26 cellular contexts compared by ENCODE assay signal in the genomic region with DNA sequence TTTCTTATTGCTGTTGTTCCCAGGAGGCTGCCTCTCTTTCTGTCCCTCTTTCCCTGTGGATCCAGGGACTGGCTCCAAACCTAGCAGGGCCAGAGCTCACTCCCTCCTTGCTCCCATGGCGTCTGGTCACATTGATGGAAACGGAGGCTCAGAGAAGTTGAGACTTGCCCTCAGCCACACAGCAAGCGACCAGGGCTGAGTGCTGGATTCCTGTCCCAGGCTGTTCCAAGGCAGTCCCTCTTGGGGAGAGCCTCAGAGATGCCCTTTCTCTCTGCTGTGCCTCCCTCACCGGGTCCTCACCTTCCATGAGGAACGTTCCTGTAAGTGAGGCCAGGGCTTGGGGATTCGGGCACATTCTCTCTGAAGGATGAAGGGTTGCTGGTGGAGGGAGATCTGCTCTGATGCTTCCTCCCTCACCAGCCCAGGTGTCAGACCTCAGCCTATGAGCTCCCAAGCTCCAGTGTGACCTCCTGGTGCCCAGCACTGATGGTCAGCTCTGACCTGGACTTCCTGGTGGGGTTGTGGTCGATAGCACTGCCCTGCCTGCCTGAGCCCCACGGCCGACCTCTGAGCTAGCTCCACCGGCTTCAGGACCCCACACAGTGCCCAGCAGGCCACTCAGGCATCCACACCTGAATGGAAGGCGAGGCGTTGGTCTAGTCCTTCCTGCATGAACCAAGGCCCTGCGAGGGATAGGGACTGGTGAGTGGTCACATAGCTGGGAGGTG. TPM values are rescaled to one million over a fixed set of nuclear protein-coding genes. Genes with fewer than 3 reads are reported as not detected.
DNase-seq lines count a peak whose midpoint lies in the region; ATAC-seq and TF ChIP-seq lines count a peak whose summit lies in the region.
"Had no signal": no experiment of that assay in that cellular context is flagged by ENCODE, and none has a peak within 500 bp of the region (broad histone marks: within the 10 kb centered on the region; RNA-seq: fewer than 3 reads in every experiment).

No MANE protein-coding gene starts in this region.

- H3K27me3 ChIP-seq in left ventricle myocardium inferior (ENCODE audit: low read depth) (no peaks in the 10 kb centered on the region), WERI-Rb-1 (ENCODE audit: insufficient read depth, low read depth, severe bottlenecking) (no peaks in the 10 kb centered on the region)
- H3K27me3 ChIP-seq: ovary, right atrium auricular region had no signal

- DNase-seq in left ventricle myocardium inferior (no peak), left cardiac atrium (no peak), WERI-Rb-1 (no peak), mesenteric fat pad (ENCODE audit: low spot score) (peak; percentile 83), ureter (ENCODE audit: low spot score) (peak; percentile 36), HuH-7 (ENCODE audit: low spot score) (no peak), DMS153 (lab: John Stamatoyannopoulos, UW) (no peak)
- DNase-seq: activated CD4-positive, alpha-beta T cell treated with anti-CD3 and anti-CD28 coated beads, Interleukin-2, amount 50 U/mL, for 4 hours; activated naive CD8-positive, alpha-beta T cell treated with anti-CD3 and anti-CD28 coated beads, Interleukin-2, amount 10 ng/mL, durations not matched to agents 7 days and 5 days; effector CD8-positive, alpha-beta T cell; HCEC 1CT; MV-4-11; NCI-H1694; NCI-H2171 treated with DMSO at 0.1 percent for 48 hours; NCI-H524 treated with DMSO at 0.1 percent for 48 hours; ovary; stimulated activated CD4-positive, alpha-beta T cell treated with anti-CD3 and anti-CD28 coated beads, Interleukin-12 subunit alpha, Interleukin-12 subunit beta, amount 100 ng/mL, for 4 hours; stimulated activated CD4-positive, alpha-beta T cell treated with anti-CD3 and anti-CD28 coated beads, Interleukin-4, amount 100 ng/mL, for 4 hours had no signal

- H3K9me3 ChIP-seq in left ventricle myocardium inferior (replicated peaks) (no peaks in the 10 kb centered on the region), WERI-Rb-1 (ENCODE audit: severe bottlenecking) (peaks cover 22% of the 10 kb centered on the region)
- H3K9me3 ChIP-seq: esophagus muscularis mucosa, ovary, right atrium auricular region had no signal

- intact Hi-C loops in left ventricle myocardium inferior (cut with micrococcal nuclease) = no loop called here
- intact Hi-C loops in left cardiac atrium (cut with DNase I) = no loop called here

- peaks cover 6% of the 10 kb centered on the region for H3K4me1 ChIP-seq in left ventricle myocardium inferior

- ATAC-seq in left cardiac atrium (no peak), HG02981 (IDR thresholded peaks at IDR 0.05; ENCODE audit: unreplicated experiment) (no peak)
- ATAC-seq: stimulated activated naive CD8-positive, alpha-beta T cell treated with anti-CD3 and anti-CD28 coated beads, Interleukin-15, amount 100 ng/mL, for 72 hours had no signal

- H3K27ac ChIP-seq in left ventricle myocardium inferior (replicated peaks) = peak overlapping the region; percentile 61
- H3K27ac ChIP-seq in WERI-Rb-1 = peak overlapping the region; percentile 100
- H3K27ac ChIP-seq: esophagus muscularis mucosa, KMS-11, ovary, right atrium auricular region had no signal

- H3K4me3 ChIP-seq in left ventricle myocardium inferior (no peak overlapping the region), WERI-Rb-1 (ENCODE audit: low read depth, low read length) (no peak overlapping the region)
- H3K4me3 ChIP-seq: esophagus muscularis mucosa, ovary, right atrium auricular region had no signal

- H3K36me3 ChIP-seq in left ventricle myocardium inferior = no peaks in the 10 kb centered on the region
- H3K36me3 ChIP-seq in WERI-Rb-1 = no peaks in the 10 kb centered on the region
- H3K36me3 ChIP-seq: esophagus muscularis mucosa, ovary, right atrium auricular region had no signal

- TF ChIP-seq CTCF in left ventricle myocardium inferior (IDR thresholded peaks at IDR 0.05; ENCODE audit: borderline replicate concordance) (no peak), WERI-Rb-1 (IDR thresholded peaks at IDR 0.05; ENCODE audit: low read depth, low read length) (no peak)

RNA-seq across cellular contexts. Expression of a gene that starts 26.8 kb away (rescaled TPM):
- total RNA-seq in left ventricle myocardium inferior (not detected), left cardiac atrium (not detected), mesenteric fat pad (not detected), ureter (not detected)
- total RNA-seq: activated naive CD8-positive, alpha-beta T cell treated with anti-CD3 and anti-CD28 coated beads, Interleukin-2, amount 10 ng/mL, durations not matched to agents 7 days and 5 days; cerebellum; esophagus muscularis mucosa; frontal cortex; lung microvascular endothelial cell; ovary; right atrium auricular region had no signal

RNA-seq across cellular contexts. Expression of a gene that starts 30.1 kb away (rescaled TPM):
- total RNA-seq in left ventricle myocardium inferior (not detected), left cardiac atrium (not detected), mesenteric fat pad (not detected), ureter (not detected)
- total RNA-seq: activated naive CD8-positive, alpha-beta T cell treated with anti-CD3 and anti-CD28 coated beads, Interleukin-2, amount 10 ng/mL, durations not matched to agents 7 days and 5 days; cerebellum; esophagus muscularis mucosa; frontal cortex; lung microvascular endothelial cell; right atrium auricular region had no signal

RNA-seq across cellular contexts. Expression of a gene that starts 54.0 kb away (rescaled TPM):
- total RNA-seq in left ventricle myocardium inferior (not detected), left cardiac atrium (not detected), mesenteric fat pad (not detected), ureter (not detected)
- total RNA-seq: activated naive CD8-positive, alpha-beta T cell treated with anti-CD3 and anti-CD28 coated beads, Interleukin-2, amount 10 ng/mL, durations not matched to agents 7 days and 5 days; cerebellum; esophagus muscularis mucosa; frontal cortex; lung microvascular endothelial cell; ovary; right atrium auricular region had no signal

Comparison
In these comparisons a context has a peak if more than half of its experiments do, and no peak if none do; other contexts are left out.
1. DNase-seq: peak in mesenteric fat pad (single experiment) and ureter (single experiment); none in left ventricle myocardium inferior (single experiment), left cardiac atrium (single experiment), WERI-Rb-1 (single experiment), HuH-7 (single experiment) and DMS153 (single experiment).